ENCODE assay signal across 8 cellular contexts in genomic region chr22:30325724-30326703, GRCh38. TPM values are rescaled to one million over a fixed set of nuclear protein-coding genes. Genes with fewer than 3 reads are reported as not detected.
A peak's percentile ranks its signal among the peaks of the same experiment; 100 is the strongest.
DNase-seq lines count a peak whose midpoint lies in the region; ATAC-seq and TF ChIP-seq lines count a peak whose summit lies in the region.

No MANE protein-coding gene starts in this region.

- POLR2A ChIA-PET in HEK293T (lab: Yijun Ruan, JAX) = interaction anchor here (0.7 to 3.7 kb wide), 8 partner anchors 11 to 119 kb away, joined by 3 to 31 read pairs (median 4); partner anchors contain the start of genes CASTOR1, CCDC157 and SF3A1

- no peaks in the 10 kb centered on the region for H3K27me3 Mint-ChIP-seq in memory B cell

- peaks cover 3% of the 10 kb centered on the region; the same call in 1 of the 2 replicates for H4K20me1 ChIP-seq in OCI-LY3 (ENCODE audit: insufficient read depth, low read length)

- H3K79me2 ChIP-seq in OCI-LY3 (ENCODE audit: low read length) = no peaks in the 10 kb centered on the region

- H3K4me1 Mint-ChIP-seq in memory B cell = peaks cover 34% of the 10 kb centered on the region

- H3K9me3 ChIP-seq in OCI-LY3 (ENCODE audit: insufficient read depth, low read length) (no peaks in the 10 kb centered on the region), uterus (no peaks in the 10 kb centered on the region)

- DNase-seq in GM13977 (ENCODE audit: low spot score) (peak; percentile 49), HEK293T (ENCODE audit: extremely low spot score) (peak; percentile 66), memory B cell (ENCODE audit: low spot score in 2 of 2) (no peak), uterus (peak in 1 of 2 donors; percentile 43)
- no peak for DNase-seq in stimulated activated naive CD4-positive, alpha-beta T cell treated with Interleukin-2 at 50 U/mL for 16 hours (lab: John Stamatoyannopoulos, UW)
- no peak for DNase-seq in activated CD4-positive, CD25-positive, alpha-beta regulatory T cell (lab: John Stamatoyannopoulos, UW)

- no peak for TF ChIP-seq POLR2A in uterus (IDR thresholded peaks at IDR 0.05)

- TF ChIP-seq CTCF in GM13977 (IDR thresholded peaks at IDR 0.05; ENCODE audit: extremely low read depth, insufficient read depth, missing control alignments) (no peak), OCI-LY3 (IDR thresholded peaks at IDR 0.05; ENCODE audit: low read depth, low read length) (no peak), uterus (IDR thresholded peaks at IDR 0.05) (no peak)

- peak overlapping the region; percentile 87 for H3K4me3 ChIP-seq in OCI-LY3 (ENCODE audit: low read length)
- H3K4me3 ChIP-seq in uterus = peak overlapping the region; percentile 67 to 71

- H3K27ac ChIP-seq in OCI-LY3 (ENCODE audit: low read length) (no peak overlapping the region), cingulate gyrus (ENCODE audit: low read depth, low read length) (peak overlapping the region; percentile 39), uterus (peak overlapping the region; percentile 63 to 81)

- CTCF ChIA-PET in HEK293T (lab: Yijun Ruan, JAX) = interaction anchor here (0.6 to 2.7 kb wide), 5 partner anchors 38 to 113 kb away, joined by 3 to 18 read pairs (median 3); partner anchors contain the start of gene CASTOR1

- peaks cover 7% of the 10 kb centered on the region for H3K36me3 Mint-ChIP-seq in memory B cell

- in situ Hi-C loops in GM13977 (cut with MboI; ENCODE audit: low pct_unique_long_range_greater_than_20kb, low sequenced_read_pairs, unreplicated experiment) = no loop called here

- peak; percentile 18 for ATAC-seq in memory B cell (ENCODE audit: low read depth)

- H2AFZ ChIP-seq in OCI-LY3 (ENCODE audit: low read depth, low read length) = peak overlapping the region; percentile 56; the same call in 1 of the 2 replicates

- peak overlapping the region; percentile 98 for H3K4me2 ChIP-seq in OCI-LY3 (ENCODE audit: low read length)

- H3K36me3 ChIP-seq in OCI-LY3 (replicated peaks; ENCODE audit: low read depth, low read length) = no peaks in the 10 kb centered on the region
- H3K36me3 ChIP-seq in uterus = no peaks in the 10 kb centered on the region

- H3K9ac ChIP-seq in OCI-LY3 (ENCODE audit: low read length) = peak overlapping the region; percentile 69

- peak overlapping the region; percentile 90 for H3K4me3 Mint-ChIP-seq in memory B cell

- peaks cover 12% of the 10 kb centered on the region for H3K4me1 ChIP-seq in OCI-LY3 (ENCODE audit: low read length)
- peaks cover 0 to 4% of the 10 kb centered on the region in 2 donors for H3K4me1 ChIP-seq in uterus

- H3K27ac Mint-ChIP-seq in memory B cell = peak overlapping the region; percentile 58

- no peaks in the 10 kb centered on the region for H3K27me3 ChIP-seq in OCI-LY3 (ENCODE audit: low read depth, low read length)
- H3K27me3 ChIP-seq in uterus = no peaks in the 10 kb centered on the region

- intact Hi-C loops in uterus (cut with DNase I; ENCODE audit: low total_unique reads) = no loop called here

- no peaks in the 10 kb centered on the region for H3K9me3 Mint-ChIP-seq in memory B cell

TF ChIP-seq in HEK293T, 16 proteins besides CTCF, POLR2A, EP300 and RAD21:
- TF ChIP-seq NFRKB (IDR thresholded peaks at IDR 0.05) = no peak
- no peak for TF ChIP-seq BHLHE40 (IDR thresholded peaks at IDR 0.05; ENCODE audit: borderline replicate concordance)
- no peak for TF ChIP-seq LEF1 (IDR thresholded peaks at IDR 0.05; ENCODE audit: borderline replicate concordance)
- TF ChIP-seq CTBP1 (IDR thresholded peaks at IDR 0.05; ENCODE audit: borderline replicate concordance) = no peak
- TF ChIP-seq FOXK2 (IDR thresholded peaks at IDR 0.05) = no peak
TF ChIP-seq in HEK293T: peak in this region for 0.

RNA-seq across cellular contexts. Expression of gene TBC1D10A, which starts 0.7 kb away (rescaled TPM):
- total RNA-seq in uterus = 10 to 100 TPM in 2 of 4 donors, 1 to 10 TPM in 2; 2.8 to 33.6 (median 10.0) TPM

RNA-seq across cellular contexts. Expression of gene SF3A1, which starts 30.7 kb away (rescaled TPM):
- 100 to 1,000 TPM in 1 of 4 donors, 10 to 100 TPM in 3; 19.5 to 185 (median 40.2) TPM for total RNA-seq in uterus

RNA-seq across cellular contexts. Expression of gene CCDC157, which starts 30.8 kb away (rescaled TPM):
- total RNA-seq in uterus = 1 to 10 TPM in 3 of 4 donors, not detected in 1; 2.9 to 6.8 (median 4.6) TPM

RNA-seq across cellular contexts. Expression of gene CASTOR1, which starts 36.7 kb away (rescaled TPM):
- total RNA-seq in uterus = 10 to 100 TPM; 15.8 to 67.1 (median 27.7) TPM

RNA-seq across cellular contexts. Expression of gene OSM, which starts 59.4 kb away (rescaled TPM):
- 1 to 10 TPM in 1 of 4 donors, under 1 TPM in 2, not detected in 1; 0.76 to 8.8 (median 0.76) TPM for total RNA-seq in uterus

Comparison
In these comparisons a context has a peak if more than half of its experiments do, and no peak if none do; other contexts are left out.
1. DNase-seq: peak in GM13977 (single experiment) and HEK293T (single experiment); none in memory B cell (0 of 2), stimulated activated naive CD4-positive, alpha-beta T cell treated with Interleukin-2 at 50 U/mL for 16 hours (single experiment) and activated CD4-positive, CD25-positive, alpha-beta regulatory T cell (0 of 4).